1 cellular context compared by ENCODE assay signal in genomic region chr17:27257031-27257357, GRCh38.
TF ChIP-seq lines count a peak whose summit lies in the region.

No MANE protein-coding gene starts in this region.

TF ChIP-seq in GM23338, 12 proteins besides CTCF, POLR2A, EP300 and RAD21:
- TF ChIP-seq EZH2 (IDR thresholded peaks at IDR 0.05; ENCODE audit: low read depth, unreplicated experiment) (no peak), ZNF462 (CRISPR knock-in tag; IDR thresholded peaks at IDR 0.05) (no peak), ZNF114 (CRISPR knock-in tag; IDR thresholded peaks at IDR 0.05) (no peak), JUNB (IDR thresholded peaks at IDR 0.05; ENCODE audit: unreplicated experiment) (no peak), REST (IDR thresholded peaks at IDR 0.05; ENCODE audit: unreplicated experiment) (no peak), ZNF331 (CRISPR knock-in tag; IDR thresholded peaks at IDR 0.05; ENCODE audit: low read depth) (no peak), CREB1 (CRISPR knock-in tag; IDR thresholded peaks at IDR 0.05; ENCODE audit: low read depth) (no peak), ETS1 (IDR thresholded peaks at IDR 0.05) (no peak), EZH2phosphoT487 (IDR thresholded peaks at IDR 0.05; ENCODE audit: unreplicated experiment) (no peak), NANOG (IDR thresholded peaks at IDR 0.05; ENCODE audit: borderline replicate concordance) (no peak)
